ENCODE assay signal across 1 cellular context in genomic region chr7:47543659-47544058, GRCh38.
TF ChIP-seq lines count a peak whose summit lies in the region.

No MANE protein-coding gene starts in this region.

TF ChIP-seq in H1, 55 proteins besides CTCF, POLR2A, EP300 and RAD21:
- TF ChIP-seq ZNF274 (IDR thresholded peaks at IDR 0.05; ENCODE audit: borderline replicate concordance, extremely low read depth, low read length) (no peak), SAP30 (IDR thresholded peaks at IDR 0.05; ENCODE audit: insufficient read depth, insufficient replicate concordance, low read length) (no peak), HDAC2 (IDR thresholded peaks at IDR 0.05; ENCODE audit: borderline replicate concordance in 1 of 2, low read depth in 2 of 2, low read length in 2 of 2) (no peak), FOSL1 (IDR thresholded peaks at IDR 0.05; ENCODE audit: insufficient read depth, low read depth, low read length) (no peak), SIX5 (IDR thresholded peaks at IDR 0.05; ENCODE audit: low read depth, low read length) (no peak), GTF2F1 (IDR thresholded peaks at IDR 0.05; ENCODE audit: borderline replicate concordance, low read depth, low read length) (no peak), NANOG (IDR thresholded peaks at IDR 0.05; ENCODE audit: insufficient read depth, low read depth, low read length, poor library complexity, severe bottlenecking) (no peak), JUND (IDR thresholded peaks at IDR 0.05; ENCODE audit: low read length) (no peak), SRF (IDR thresholded peaks at IDR 0.05; ENCODE audit: low read depth, low read length) (no peak), TEAD4 (IDR thresholded peaks at IDR 0.05; ENCODE audit: low read depth, low read length) (no peak)
